In genomic region chr1:247482747-247483146, GRCh38 we compare ENCODE assay signal across 19 cellular contexts. TPM values are rescaled to one million over a fixed set of nuclear protein-coding genes. Genes with fewer than 3 reads are reported as not detected.
"Had no signal": no experiment of that assay in that cellular context is flagged by ENCODE, and none has a peak within 500 bp of the region (broad histone marks: within the 10 kb centered on the region; RNA-seq: fewer than 3 reads in every experiment).

No MANE protein-coding gene starts in this region.

- H3K36me3 ChIP-seq: prostate gland had no signal

- H3K4me3 ChIP-seq: body of pancreas, mucosa of descending colon, prostate gland had no signal

- H3K4me1 ChIP-seq: body of pancreas, prostate gland had no signal

- H3K27ac ChIP-seq: body of pancreas, prostate gland had no signal

- DNase-seq: activated CD4-positive, alpha-beta T cell treated with anti-CD3 and anti-CD28 coated beads, Interleukin-2, amount 10 ng/mL, durations not matched to agents 24 days and 14 days; activated CD8-positive, alpha-beta memory T cell treated with anti-CD3 and anti-CD28 coated beads for 24 hours; activated naive CD4-positive, alpha-beta T cell treated with anti-CD3 and anti-CD28 coated beads for 36 hours; body of pancreas; foreskin fibroblast; head of caudate nucleus; mucosa of descending colon; nucleus accumbens; stimulated activated CD4-positive, alpha-beta T cell treated with anti-CD3 and anti-CD28 coated beads, Interleukin-2, amount 100 ng/mL, for 24 hours; stimulated activated naive CD4-positive, alpha-beta T cell had no signal

- H3K27me3 ChIP-seq: body of pancreas had no signal

- ATAC-seq: activated T-helper 17 cell treated with anti-CD3 and anti-CD28 coated beads, Interleukin-2, amount 50 U/mL, for 72 hours; body of pancreas; esophagus mucosa; mucosa of descending colon; natural killer cell treated with Interleukin-12 subunit alpha and Interleukin-12 subunit beta and Interleukin-15 and Interleukin-18, amount 100 ng/mL, for 72 hours; sciatic nerve; WTC11 had no signal

- H3K9me3 ChIP-seq: body of pancreas, mucosa of descending colon, prostate gland had no signal

RNA-seq across cellular contexts. Expression of gene OR2B11, which starts 24.8 kb away (rescaled TPM):
- total RNA-seq: activated CD4-positive, alpha-beta T cell treated with anti-CD3 and anti-CD28 coated beads, Interleukin-2, amount 10 ng/mL, durations not matched to agents 24 days and 14 days; activated naive CD4-positive, alpha-beta T cell treated with anti-CD3 and anti-CD28 coated beads for 36 hours; activated T-helper 17 cell treated with anti-CD3 and anti-CD28 coated beads, Interleukin-2, amount 50 U/mL, for 72 hours; body of pancreas; esophagus mucosa; lung microvascular endothelial cell; mucosa of descending colon; natural killer cell treated with Interleukin-12 subunit alpha and Interleukin-12 subunit beta and Interleukin-15 and Interleukin-18, amount 100 ng/mL, for 72 hours; prostate gland; sciatic nerve; T-helper 1 cell treated with Interleukin-12 subunit alpha and Interleukin-12 subunit beta and Interleukin-4 antibody, amounts not matched to agents 30 ng/mL and 1 ng/mL, for 36 hours; WTC11 had no signal
- polyA plus RNA-seq: adipose tissue had no signal

RNA-seq across cellular contexts. Expression of gene OR2C3, which starts 53.5 kb away (rescaled TPM):
- total RNA-seq: activated CD4-positive, alpha-beta T cell treated with anti-CD3 and anti-CD28 coated beads, Interleukin-2, amount 10 ng/mL, durations not matched to agents 24 days and 14 days; activated naive CD4-positive, alpha-beta T cell treated with anti-CD3 and anti-CD28 coated beads for 36 hours; activated T-helper 17 cell treated with anti-CD3 and anti-CD28 coated beads, Interleukin-2, amount 50 U/mL, for 72 hours; body of pancreas; esophagus mucosa; lung microvascular endothelial cell; mucosa of descending colon; natural killer cell treated with Interleukin-12 subunit alpha and Interleukin-12 subunit beta and Interleukin-15 and Interleukin-18, amount 100 ng/mL, for 72 hours; sciatic nerve; T-helper 1 cell treated with Interleukin-12 subunit alpha and Interleukin-12 subunit beta and Interleukin-4 antibody, amounts not matched to agents 30 ng/mL and 1 ng/mL, for 36 hours; WTC11 had no signal
